18 cellular contexts compared by ENCODE assay signal in genomic region chr18:72640552-72640951, GRCh38.
A peak's percentile ranks its signal among the peaks of the same experiment; 100 is the strongest.
DNase-seq lines count a peak whose midpoint lies in the region; ATAC-seq, FAIRE-seq and TF ChIP-seq lines count a peak whose summit lies in the region.
"Had no signal": no experiment of that assay in that cellular context is flagged by ENCODE, and none has a peak within 500 bp of the region (broad histone marks: within the 10 kb centered on the region; RNA-seq: fewer than 3 reads in every experiment).

No MANE protein-coding gene starts in this region.

- H3K4me1 ChIP-seq in mammary epithelial cell (ENCODE audit: insufficient read depth, low read length) (no peaks in the 10 kb centered on the region), ACC112 (ENCODE audit: control insufficient read depth, insufficient read depth, low read length, unreplicated experiment) (no peaks in the 10 kb centered on the region), K562 (replicated peaks in 1 of 2; ENCODE audit: control insufficient read depth in 2 of 2, insufficient read depth in 2 of 2, low read length in 2 of 2) (no peaks in the 10 kb centered on the region), lower lobe of right lung (no peaks in the 10 kb centered on the region)
- H3K4me1 ChIP-seq: HAP-1 had no signal

- TF ChIP-seq RAD21 in K562 (CRISPR knock-in tag; conservative IDR thresholded peaks at IDR 0.05 in 1 of 2, IDR thresholded peaks at IDR 0.05 in 1 of 2), result no peak

- POLR2A ChIA-PET in MCF 10A (lab: Yijun Ruan, JAX), result no interaction called here
- POLR2A ChIA-PET in K562 (lab: Yijun Ruan, JAX), result no interaction called here

- H4K20me1 ChIP-seq in mammary epithelial cell (ENCODE audit: insufficient read depth, low read length) (no peaks in the 10 kb centered on the region), K562 (replicated peaks; ENCODE audit: control insufficient read depth, insufficient read depth, low read length) (no peaks in the 10 kb centered on the region)

- H3K27ac Mint-ChIP-seq in MCF 10A (ENCODE audit: low read depth, unreplicated experiment), result no peak overlapping the region
- no peak overlapping the region for H3K27ac Mint-ChIP-seq in activated naive CD4-positive, alpha-beta T cell treated with anti-CD3 and anti-CD28 coated beads for 36 hours
- H3K27ac Mint-ChIP-seq: B cell; CD4-positive, alpha-beta T cell; GM23338 had no signal

- TF ChIP-seq EP300 in K562 (IDR thresholded peaks at IDR 0.05; ENCODE audit: low read length), result no peak

- H3K27me3 ChIP-seq in mammary epithelial cell (ENCODE audit: insufficient read depth, low read length) (no peaks in the 10 kb centered on the region), ACC112 (ENCODE audit: insufficient read depth, low read length) (no peaks in the 10 kb centered on the region), K562 (ENCODE audit: control insufficient read depth in 2 of 2, insufficient read depth in 2 of 2, low read length in 2 of 2) (no peaks in the 10 kb centered on the region), lower lobe of right lung (ENCODE audit: low read depth) (no peaks in the 10 kb centered on the region)

- H3K79me2 ChIP-seq in mammary epithelial cell (ENCODE audit: insufficient read depth, low read length) (no peaks in the 10 kb centered on the region), ACC112 (ENCODE audit: control insufficient read depth, insufficient read depth, low read length, unreplicated experiment) (no peaks in the 10 kb centered on the region), K562 (ENCODE audit: control insufficient read depth, insufficient read depth, low read length) (no peaks in the 10 kb centered on the region)

- peaks cover 6% of the 10 kb centered on the region for H3K4me1 Mint-ChIP-seq in MCF 10A (ENCODE audit: insufficient read depth, unreplicated experiment)
- H3K4me1 Mint-ChIP-seq in activated naive CD4-positive, alpha-beta T cell treated with anti-CD3 and anti-CD28 coated beads for 36 hours (ENCODE audit: low read depth), result no peaks in the 10 kb centered on the region
- H3K4me1 Mint-ChIP-seq: B cell, GM23338 had no signal

- H2AFZ ChIP-seq in mammary epithelial cell (ENCODE audit: low read depth, low read length), result no peak overlapping the region
- no peak overlapping the region for H2AFZ ChIP-seq in ACC112 (ENCODE audit: low read length, unreplicated experiment)
- H2AFZ ChIP-seq in K562 (ENCODE audit: low read depth, low read length), result no peak overlapping the region
- H2AFZ ChIP-seq: GM23338 had no signal

- no TSS peak for BruUV-seq in MCF 10A (replicated peaks; lab: Mats Ljungman, UMichigan)
- BruUV-seq in mammary epithelial cell (replicated peaks; lab: Mats Ljungman, UMichigan), result no TSS peak
- BruUV-seq in K562 (replicated peaks; lab: Mats Ljungman, UMichigan), result no TSS peak

- FAIRE-seq in K562 (lab: Jason Lieb, UNC) (no peak), H54 (lab: Jason Lieb, UNC) (no peak)
- FAIRE-seq: GM12878 had no signal

- in situ Hi-C loops in mammary epithelial cell (cut with MboI; ENCODE audit: low sequenced_read_pairs in 2 of 2), result no loop called here
- in situ Hi-C loops in K562 (cut with MboI), result no loop called here

- no peaks in the 10 kb centered on the region for H3K9me3 Mint-ChIP-seq in MCF 10A (ENCODE audit: unreplicated experiment)
- no peaks in the 10 kb centered on the region for H3K9me3 Mint-ChIP-seq in activated naive CD4-positive, alpha-beta T cell treated with anti-CD3 and anti-CD28 coated beads for 36 hours

- DNase-seq in MCF 10A (ENCODE audit: unreplicated experiment) (no peak), mammary epithelial cell (no peak), K562 (ENCODE audit: extremely low read depth in 1 of 4, low spot score in 3 of 4) (no peak), lower lobe of right lung (no peak), H54 (ENCODE audit: insufficient read length, low spot score) (no peak)
- no peak for DNase-seq in effector CD4-positive, alpha-beta T cell
- no peak for DNase-seq in activated naive CD4-positive, alpha-beta T cell treated with anti-CD3 and anti-CD28 coated beads for 36 hours
- DNase-seq: 8988T; C1 segment of cervical spinal cord; Calu3; CD4-positive, alpha-beta T cell; DMS 273 treated with DMSO at 0.1 percent for 48 hours had no signal

- peaks cover 20% of the 10 kb centered on the region for H3K27me3 Mint-ChIP-seq in MCF 10A (ENCODE audit: insufficient read depth, unreplicated experiment)
- H3K27me3 Mint-ChIP-seq in activated naive CD4-positive, alpha-beta T cell treated with anti-CD3 and anti-CD28 coated beads for 36 hours (ENCODE audit: low read depth), result no peaks in the 10 kb centered on the region
- H3K27me3 Mint-ChIP-seq: B cell; CD4-positive, alpha-beta T cell had no signal

- TF ChIP-seq CTCF in MCF 10A (IDR thresholded peaks at IDR 0.05; ENCODE audit: unreplicated experiment) (no peak), mammary epithelial cell (conservative IDR thresholded peaks at IDR 0.05 in 1 of 2, IDR thresholded peaks at IDR 0.05 in 1 of 2; ENCODE audit: extremely low read depth in 1 of 2, insufficient read depth in 1 of 2, low read depth in 1 of 2, low read length in 2 of 2) (no peak), K562 (IDR thresholded peaks at IDR 0.05 in 2 of 3, conservative IDR thresholded peaks at IDR 0.05 in 1 of 3; ENCODE audit: insufficient read depth in 2 of 3, low read depth in 1 of 3, low read length in 3 of 3) (no peak), lower lobe of right lung (IDR thresholded peaks at IDR 0.05) (no peak)

- H3K27ac ChIP-seq in mammary epithelial cell (ENCODE audit: insufficient read depth, low read depth, low read length) (no peak overlapping the region), ACC112 (ENCODE audit: low read depth, low read length) (no peak overlapping the region), K562 (ENCODE audit: extremely low read depth, low read depth, low read length) (no peak overlapping the region), lower lobe of right lung (no peak overlapping the region)
- H3K27ac ChIP-seq: HL-60 had no signal

- TF ChIP-seq POLR2A in K562 (conservative IDR thresholded peaks at IDR 0.05) (no peak), H54 (IDR thresholded peaks at IDR 0.05; ENCODE audit: low read depth, low read length) (no peak)

- 44% methylated on average over 2 of the region's 2 CpGs for WGBS in mammary epithelial cell (ENCODE audit: low coverage, missing lambda C conversion rate)
- 0% methylated on average over 2 of the region's 2 CpGs for WGBS in K562 (ENCODE audit: insufficient coverage, low coverage, missing lambda C conversion rate)

- dilution Hi-C loops in mammary epithelial cell (cut with HindIII; ENCODE audit: low sequenced_read_pairs), result no loop called here

- ATAC-seq in K562 (no peak), lower lobe of right lung (no peak)
- ATAC-seq: GM12878, GM23338 had no signal

- H3K4me2 ChIP-seq in mammary epithelial cell (ENCODE audit: insufficient read depth, low read depth, low read length), result no peak overlapping the region
- H3K4me2 ChIP-seq in K562 (ENCODE audit: insufficient read depth, low read length), result no peak overlapping the region
- H3K4me2 ChIP-seq: GM23338 had no signal

- H3K9me1 ChIP-seq in K562 (ENCODE audit: control insufficient read depth, insufficient read depth, low read length), result no peaks in the 10 kb centered on the region

- peaks cover 3% of the 10 kb centered on the region for H3K9me3 ChIP-seq in mammary epithelial cell (replicated peaks; ENCODE audit: insufficient read depth, low read length)
- H3K9me3 ChIP-seq in K562 (replicated peaks; ENCODE audit: control insufficient read depth, insufficient read depth, low read depth, low read length), result no peaks in the 10 kb centered on the region
- no peaks in the 10 kb centered on the region for H3K9me3 ChIP-seq in lower lobe of right lung
- H3K9me3 ChIP-seq: HAP-1 had no signal

- no peak overlapping the region for H3K4me3 ChIP-seq in mammary epithelial cell (replicated peaks in 1 of 3; ENCODE audit: insufficient read depth in 1 of 3, low read depth in 2 of 3, low read length in 3 of 3)
- peak overlapping the region; percentile 42 for H3K4me3 ChIP-seq in ACC112 (ENCODE audit: low read depth, low read length)
- no peak overlapping the region for H3K4me3 ChIP-seq in K562
- H3K4me3 ChIP-seq in lower lobe of right lung, result peak overlapping the region; percentile 27
- H3K4me3 ChIP-seq: GM12878, GM23338, HAP-1 had no signal

- peak overlapping the region; percentile 15 for H3K4me3 Mint-ChIP-seq in MCF 10A (ENCODE audit: unreplicated experiment)
- no peak overlapping the region for H3K4me3 Mint-ChIP-seq in activated naive CD4-positive, alpha-beta T cell treated with anti-CD3 and anti-CD28 coated beads for 36 hours
- H3K4me3 Mint-ChIP-seq: B cell; CD4-positive, alpha-beta T cell; GM23338 had no signal

- H3K9ac ChIP-seq in mammary epithelial cell (ENCODE audit: insufficient read depth, low read length) (no peak overlapping the region), K562 (ENCODE audit: insufficient read depth in 1 of 2, low read depth in 2 of 2, low read length in 2 of 2) (no peak overlapping the region)

- CTCF ChIA-PET in MCF 10A (lab: Yijun Ruan, JAX) (interaction anchor here (0.8 kb wide), 1 partner anchor 254 kb away, joined by 3 read pairs; no protein-coding TSS in a partner anchor), mammary epithelial cell (lab: Charles Lee; ENCODE audit: low non-redundant PET) (no interaction called here), K562 (lab: Yijun Ruan, JAX; ENCODE audit: low intra/inter-chr PET ratio) (no interaction called here)
- CTCF ChIA-PET in activated naive CD4-positive, alpha-beta T cell treated with anti-CD3 and anti-CD28 coated beads for 36 hours (lab: Charles Lee), result no interaction called here

- H3K36me3 ChIP-seq in mammary epithelial cell (ENCODE audit: insufficient read depth, low read length), result no peaks in the 10 kb centered on the region
- no peaks in the 10 kb centered on the region for H3K36me3 ChIP-seq in ACC112 (ENCODE audit: insufficient read depth, low read length)
- H3K36me3 ChIP-seq in K562 (ENCODE audit: control insufficient read depth, insufficient read depth, low read length), result no peaks in the 10 kb centered on the region
- no peaks in the 10 kb centered on the region for H3K36me3 ChIP-seq in lower lobe of right lung
- H3K36me3 ChIP-seq: HAP-1 had no signal

- intact Hi-C loops in MCF 10A (cut with micrococcal nuclease), result no loop called here
- intact Hi-C loops in mammary epithelial cell (cut with micrococcal nuclease), result no loop called here
- intact Hi-C loops in K562 (cut with micrococcal nuclease), result no loop called here
- intact Hi-C loops in lower lobe of right lung (cut with DNase I), result no loop called here
- intact Hi-C loops in activated naive CD4-positive, alpha-beta T cell treated with anti-CD3 and anti-CD28 coated beads for 36 hours (cut with micrococcal nuclease), result no loop called here

- H3K36me3 Mint-ChIP-seq in MCF 10A (ENCODE audit: insufficient read depth, unreplicated experiment), result no peaks in the 10 kb centered on the region
- no peaks in the 10 kb centered on the region for H3K36me3 Mint-ChIP-seq in activated naive CD4-positive, alpha-beta T cell treated with anti-CD3 and anti-CD28 coated beads for 36 hours (ENCODE audit: low read depth)

TF ChIP-seq in K562, 482 proteins besides CTCF, POLR2A, EP300 and RAD21 (continues in another document):
- TF ChIP-seq ZNF184 (CRISPR knock-in tag; IDR thresholded peaks at IDR 0.05), result no peak

Comparison
In these comparisons a context has a peak if more than half of its experiments do, and no peak if none do; other contexts are left out.
1. H3K4me3 ChIP-seq: peak in ACC112 (single experiment) and lower lobe of right lung (single experiment); none in mammary epithelial cell (0 of 3) and K562 (single experiment).